ENCODE assay signal across 21 cellular contexts in genomic region chr2:121279476-121279875, GRCh38. TPM values are rescaled to one million over a fixed set of nuclear protein-coding genes. Genes with fewer than 3 reads are reported as not detected.
A peak's percentile ranks its signal among the peaks of the same experiment; 100 is the strongest.
DNase-seq lines count a peak whose midpoint lies in the region; ATAC-seq, FAIRE-seq and TF ChIP-seq lines count a peak whose summit lies in the region.
"Had no signal": no experiment of that assay in that cellular context is flagged by ENCODE, and none has a peak within 500 bp of the region (broad histone marks: within the 10 kb centered on the region; RNA-seq: fewer than 3 reads in every experiment).

No MANE protein-coding gene starts in this region.

- peak overlapping the region; percentile 46 for H3K27ac Mint-ChIP-seq in dendritic cell treated with granulocyte-macrophage colony-stimulating factor and Interleukin-4, amounts not matched to agents 40 ng/mL and 50 ng/mL, for 4 days
- H3K27ac Mint-ChIP-seq: CD4-positive, CD25-positive, alpha-beta regulatory T cell; CD8-positive, alpha-beta T cell; GM23338; H9 had no signal

- H3K9ac ChIP-seq in HepG2 (ENCODE audit: insufficient read depth, low read depth, low read length): no peak overlapping the region

- no peak for TF ChIP-seq CTCF in right lobe of liver (IDR thresholded peaks at IDR 0.05)
- TF ChIP-seq CTCF in HepG2 (CRISPR knock-in tag; IDR thresholded peaks at IDR 0.05): no peak
- TF ChIP-seq CTCF in suprapubic skin (IDR thresholded peaks at IDR 0.05): no peak
- no peak for TF ChIP-seq CTCF in OCI-LY7 (conservative IDR thresholded peaks at IDR 0.05; ENCODE audit: low read length)

- no peak overlapping the region for H3K4me2 ChIP-seq in HepG2 (ENCODE audit: low read depth, low read length)
- no peak overlapping the region for H3K4me2 ChIP-seq in OCI-LY7 (ENCODE audit: low read length)
- H3K4me2 ChIP-seq: A549, GM23338 had no signal

- H3K27ac ChIP-seq in right lobe of liver (peak overlapping the region in 1 of 3 donors; percentile 25), HepG2 (ENCODE audit: extremely low read length, insufficient read depth, low read length) (no peak overlapping the region), suprapubic skin (no peak overlapping the region), OCI-LY7 (ENCODE audit: low read depth, low read length, poor library complexity, severe bottlenecking) (no peak overlapping the region)
- H3K27ac ChIP-seq: A549 had no signal

- DNase-seq in right lobe of liver (peak in 1 of 3 donors; percentile 55), HepG2 (ENCODE audit: low spot score) (no peak), pons (ENCODE audit: low spot score) (peak; percentile 35), suprapubic skin (ENCODE audit: low spot score in 2 of 2) (no peak), OCI-LY7 (ENCODE audit: low spot score) (no peak), NCI-H2107 treated with DMSO at 0.1 percent for 48 hours (lab: John Stamatoyannopoulos, UW; ENCODE audit: unreplicated experiment) (no peak)
- no peak for DNase-seq in activated CD4-positive, alpha-beta T cell treated with anti-CD3 and anti-CD28 coated beads for 1 hour
- DNase-seq: 8988T; ACHN; AML-193; Caco-2; CD4-positive, CD25-positive, alpha-beta regulatory T cell; CD8-positive, alpha-beta T cell; DMS153; DND-41; H9 had no signal

- TF ChIP-seq RAD21 in HepG2 (CRISPR knock-in tag; IDR thresholded peaks at IDR 0.05): no peak

- H3K4me1 Mint-ChIP-seq in dendritic cell treated with granulocyte-macrophage colony-stimulating factor and Interleukin-4, amounts not matched to agents 40 ng/mL and 50 ng/mL, for 4 days (ENCODE audit: low read depth): peaks cover 48% of the 10 kb centered on the region

- H3K79me2 ChIP-seq in HepG2 (ENCODE audit: insufficient read depth, low read length): no peaks in the 10 kb centered on the region
- no peaks in the 10 kb centered on the region for H3K79me2 ChIP-seq in OCI-LY7 (ENCODE audit: insufficient read depth, low read depth, low read length)

- no peaks in the 10 kb centered on the region for H4K20me1 ChIP-seq in HepG2 (ENCODE audit: insufficient read depth, low read length)
- no peaks in the 10 kb centered on the region for H4K20me1 ChIP-seq in OCI-LY7 (ENCODE audit: insufficient read depth, low read length)

- H3K36me3 ChIP-seq in right lobe of liver (no peaks in the 10 kb centered on the region), HepG2 (replicated peaks in 1 of 2; ENCODE audit: control insufficient read depth in 1 of 2, insufficient read depth in 2 of 2, low read length in 2 of 2) (no peaks in the 10 kb centered on the region), suprapubic skin (no peaks in the 10 kb centered on the region), OCI-LY7 (ENCODE audit: insufficient read depth, low read length) (no peaks in the 10 kb centered on the region)

- no peaks in the 10 kb centered on the region for H3K9me3 ChIP-seq in right lobe of liver
- no peaks in the 10 kb centered on the region for H3K9me3 ChIP-seq in HepG2 (ENCODE audit: low read length)
- no peaks in the 10 kb centered on the region for H3K9me3 ChIP-seq in suprapubic skin
- H3K9me3 ChIP-seq in OCI-LY7 (ENCODE audit: low read length): no peaks in the 10 kb centered on the region
- H3K9me3 ChIP-seq: A549, Caco-2 had no signal

- no peaks in the 10 kb centered on the region for H3K27me3 ChIP-seq in right lobe of liver
- peaks cover 12 to 50% of the 10 kb centered on the region in 2 experiments for H3K27me3 ChIP-seq in HepG2 (ENCODE audit: control insufficient read depth in 1 of 2, insufficient read depth in 2 of 2, low read length in 2 of 2)
- H3K27me3 ChIP-seq in suprapubic skin: peaks cover 7% of the 10 kb centered on the region

- H3K27me3 Mint-ChIP-seq in dendritic cell treated with granulocyte-macrophage colony-stimulating factor and Interleukin-4, amounts not matched to agents 40 ng/mL and 50 ng/mL, for 4 days: peaks cover 31% of the 10 kb centered on the region

- no peaks in the 10 kb centered on the region for H3K36me3 Mint-ChIP-seq in dendritic cell treated with granulocyte-macrophage colony-stimulating factor and Interleukin-4, amounts not matched to agents 40 ng/mL and 50 ng/mL, for 4 days (ENCODE audit: low read depth)
- H3K36me3 Mint-ChIP-seq: CD4-positive, CD25-positive, alpha-beta regulatory T cell; CD8-positive, alpha-beta T cell had no signal

- BruUV-seq in HepG2 (replicated peaks; lab: Mats Ljungman, UMichigan) (no TSS peak), OCI-LY7 (replicated peaks; lab: Mats Ljungman, UMichigan) (no TSS peak)

- 24% methylated on average over 4 of the region's 7 CpGs for WGBS in right lobe of liver (ENCODE audit: insufficient coverage, low coverage, low lambda C conversion rate, missing lambda C conversion rate)
- WGBS in HepG2 (ENCODE audit: low lambda C conversion rate): 31% methylated on average over 7 of the region's 7 CpGs
- 69% methylated on average over 6 of the region's 7 CpGs for WGBS in suprapubic skin

- H3K9me3 Mint-ChIP-seq in dendritic cell treated with granulocyte-macrophage colony-stimulating factor and Interleukin-4, amounts not matched to agents 40 ng/mL and 50 ng/mL, for 4 days: no peaks in the 10 kb centered on the region
- H3K9me3 Mint-ChIP-seq: CD8-positive, alpha-beta T cell; GM23338; H9 had no signal

- H2AFZ ChIP-seq in HepG2 (ENCODE audit: low read length) (no peak overlapping the region), OCI-LY7 (ENCODE audit: low read length) (no peak overlapping the region)
- H2AFZ ChIP-seq: GM23338 had no signal

- H3K9me2 ChIP-seq in OCI-LY7 (ENCODE audit: insufficient read depth, low read length): no peaks in the 10 kb centered on the region

- FAIRE-seq in HepG2 (lab: Jason Lieb, UNC): no peak
- FAIRE-seq: A549, GM12878 had no signal

- peaks cover 0 to 36% (median 7%) of the 10 kb centered on the region in 4 donors for H3K4me1 ChIP-seq in right lobe of liver
- H3K4me1 ChIP-seq in HepG2 (ENCODE audit: insufficient read depth, low read length): peaks cover 38% of the 10 kb centered on the region
- peaks cover 17% of the 10 kb centered on the region for H3K4me1 ChIP-seq in suprapubic skin
- H3K4me1 ChIP-seq in OCI-LY7 (ENCODE audit: insufficient read depth, low read length, poor library complexity, severe bottlenecking): no peaks in the 10 kb centered on the region

- H3K4me3 ChIP-seq in right lobe of liver: no peak overlapping the region
- H3K4me3 ChIP-seq in HepG2 (replicated peaks in 1 of 3; ENCODE audit: insufficient read depth in 1 of 3, low read depth in 2 of 3, low read length in 3 of 3): no peak overlapping the region
- H3K4me3 ChIP-seq in suprapubic skin: peak overlapping the region; percentile 54
- H3K4me3 ChIP-seq in OCI-LY7 (ENCODE audit: low read depth, low read length, poor library complexity, severe bottlenecking): no peak overlapping the region
- H3K4me3 ChIP-seq: A549, GM12878, GM23338 had no signal

- in situ Hi-C loops in HepG2 (cut with HindIII; ENCODE audit: extremely low pct_ligation_motif_present, low pct_unique_long_range_greater_than_20kb): no loop called here

- CTCF ChIA-PET in HepG2 (lab: Yijun Ruan, JAX; ENCODE audit: low intra/inter-chr PET ratio, low total read pairs) (no interaction called here), OCI-LY7 (lab: Charles Lee; ENCODE audit: unreplicated experiment) (no interaction called here)

- ATAC-seq in right lobe of liver (peak; percentile 69 to 87 (median 74)), HepG2 (no peak)
- ATAC-seq: A549; CD8-positive, alpha-beta T cell; GM12878; GM23338; HCT116 had no signal

- POLR2A ChIA-PET in HepG2 (lab: Yijun Ruan, JAX): no interaction called here
- POLR2A ChIA-PET in OCI-LY7 (lab: Charles Lee): no interaction called here

- TF ChIP-seq EP300 in HepG2 (IDR thresholded peaks at IDR 0.05; ENCODE audit: low read depth in 2 of 2, low read length in 2 of 2) (no peak), HepG2 (CRISPR knock-in tag; IDR thresholded peaks at IDR 0.05; ENCODE audit: borderline replicate concordance) (no peak), suprapubic skin (IDR thresholded peaks at IDR 0.05) (no peak)

- no peak for TF ChIP-seq POLR2A in right lobe of liver (IDR thresholded peaks at IDR 0.05)
- TF ChIP-seq POLR2A in HepG2 (IDR thresholded peaks at IDR 0.05; ENCODE audit: insufficient read depth in 1 of 2, low read depth in 2 of 2, low read length in 2 of 2): no peak
- no peak for TF ChIP-seq POLR2A in suprapubic skin (IDR thresholded peaks at IDR 0.05)

- intact Hi-C loops in right lobe of liver (cut with DNase I) (no loop called here), HepG2 (cut with micrococcal nuclease; ENCODE audit: unreplicated experiment) (no loop called here), OCI-LY7 (cut with micrococcal nuclease; ENCODE audit: unreplicated experiment) (no loop called here)
- intact Hi-C loops in dendritic cell treated with granulocyte-macrophage colony-stimulating factor and Interleukin-4, amounts not matched to agents 40 ng/mL and 50 ng/mL, for 4 days (cut with micrococcal nuclease): no loop called here

- H3K4me3 Mint-ChIP-seq in dendritic cell treated with granulocyte-macrophage colony-stimulating factor and Interleukin-4, amounts not matched to agents 40 ng/mL and 50 ng/mL, for 4 days: no peak overlapping the region
- H3K4me3 Mint-ChIP-seq: CD4-positive, CD25-positive, alpha-beta regulatory T cell; CD8-positive, alpha-beta T cell; GM23338; H9 had no signal

RNA-seq across cellular contexts. Expression of gene TFCP2L1, which starts 5.5 kb away (rescaled TPM):
- 1 to 10 TPM in 1 of 6 experiments, under 1 TPM in 5; 0.26 to 1.7 (median 0.34) TPM for total RNA-seq in right lobe of liver
- total RNA-seq in HepG2 (2016; rRNA removed; fragmentation: Illumina TruSeq; extraction: Trizol): not detected in 2 replicates
- not detected in 2 replicates for total RNA-seq in HepG2 (2016; cell fraction: cytosol; rRNA removed; fragmentation: Illumina TruSeq; extraction: Trizol; ENCODE audit: low read depth)
- total RNA-seq in HepG2 (2016; cell fraction: insoluble cytoplasmic fraction; rRNA removed; fragmentation: Illumina TruSeq; extraction: Trizol): not detected in 2 replicates
- not detected in 2 replicates for total RNA-seq in HepG2 (2016; cell fraction: membrane; rRNA removed; fragmentation: Illumina TruSeq; extraction: Trizol)
- not detected in 2 replicates for total RNA-seq in HepG2 (2016; cell fraction: nucleus; rRNA removed; fragmentation: Illumina TruSeq; extraction: Trizol)
- polyA plus RNA-seq in HepG2 (2011; rRNA removed): under 0.01 and 0.01 TPM in 2 replicates
- under 0.01 TPM in 2 replicates for polyA plus RNA-seq in HepG2 (2011; cell fraction: cytosol; rRNA removed)
- polyA plus RNA-seq in HepG2 (2011; cell fraction: nucleus; rRNA removed): 0.02 TPM in 2 replicates
- polyA plus RNA-seq in HepG2 (2012): not detected in 2 replicates
- not detected in 2 replicates for polyA plus RNA-seq in HepG2 (2016; cell fraction: cytosol; fragmentation: Illumina TruSeq; extraction: Trizol; ENCODE audit: low read depth)
- not detected in 2 replicates for polyA plus RNA-seq in HepG2 (2016; cell fraction: insoluble cytoplasmic fraction; fragmentation: Illumina TruSeq; extraction: Trizol; ENCODE audit: low read depth)
- polyA plus RNA-seq in HepG2 (2016; cell fraction: membrane; fragmentation: Illumina TruSeq; extraction: Trizol; ENCODE audit: low read depth): not detected in 2 replicates
- polyA plus RNA-seq in HepG2 (2016; cell fraction: nucleus; fragmentation: Illumina TruSeq; extraction: Trizol; ENCODE audit: insufficient read depth, low read depth): not detected in 2 replicates
- 0.49 TPM in 1 of 2 replicates, not detected in the other for polyA minus RNA-seq in HepG2 (2011; rRNA and poly(A)+ RNA removed; ENCODE audit: low replicate concordance)
- polyA minus RNA-seq in HepG2 (2011; cell fraction: cytosol; rRNA and poly(A)+ RNA removed): not detected in 2 replicates
- not detected in 2 replicates for polyA minus RNA-seq in HepG2 (2011; cell fraction: nucleus; rRNA and poly(A)+ RNA removed)
- total RNA-seq in suprapubic skin: 10 to 100 TPM; 33.5 to 64.1 (median 52.7) TPM
- 0.06 and 0.18 TPM in 2 replicates for total RNA-seq in OCI-LY7 (2014; rRNA removed; shearing (Covaris generic))
- total RNA-seq in OCI-LY7 (2022): 1.4 and 3.7 TPM in 2 replicates
- polyA plus RNA-seq: CD4-positive, CD25-positive, alpha-beta regulatory T cell had no signal

Comparison
In these comparisons a context has a peak if more than half of its experiments do, and no peak if none do; other contexts are left out.
1. RNA of gene TFCP2L1, which starts 5.5 kb away (total RNA-seq): 33.5 to 64.1 TPM in suprapubic skin; 0.06 to 3.7 TPM in OCI-LY7, 0.26 to 1.7 TPM in right lobe of liver and not detected in HepG2; every median in the first group is over 4 times any median in the second.